ENCODE assay signal across 18 cellular contexts in genomic region chr1:50846224-50846839, GRCh38.
"Had no signal": no experiment of that assay in that cellular context is flagged by ENCODE, and none has a peak within 500 bp of the region (broad histone marks: within the 10 kb centered on the region; RNA-seq: fewer than 3 reads in every experiment).

No MANE protein-coding gene starts in this region.

- H3K4me3 ChIP-seq: body of pancreas, dorsolateral prefrontal cortex, hepatocyte, psoas muscle, tibial nerve, vagina had no signal

- H3K36me3 ChIP-seq: tibial nerve, vagina had no signal

- H3K27ac ChIP-seq: body of pancreas, dorsolateral prefrontal cortex, foreskin keratinocyte, hepatocyte, psoas muscle, tibial nerve, vagina had no signal

- H3K9me3 ChIP-seq: body of pancreas, vagina had no signal

- H3K27me3 ChIP-seq: body of pancreas, dorsolateral prefrontal cortex, foreskin keratinocyte, hepatocyte, tibial nerve, vagina had no signal

- H3K4me1 ChIP-seq: psoas muscle, tibial nerve, vagina had no signal

- DNase-seq: activated CD4-positive, alpha-beta T cell treated with anti-CD3 and anti-CD28 coated beads, Interleukin-2, amount 50 U/mL, for 1 hour; activated CD4-positive, CD25-positive, alpha-beta regulatory T cell treated with anti-CD3 and anti-CD28 coated beads, Interleukin-2, amount 50 U/mL, for 72 hours; activated CD8-positive, alpha-beta memory T cell treated with anti-CD3 and anti-CD28 coated beads, Interleukin-2, amount 50 U/mL, for 4 hours; activated naive CD4-positive, alpha-beta T cell treated with anti-CD3 and anti-CD28 coated beads for 36 hours; activated T-cell treated with anti-CD3 and anti-CD28 coated beads, Interleukin-2, amount 50 U/mL, for 4 hours; body of pancreas; dorsolateral prefrontal cortex; endodermal cell; foreskin keratinocyte; mammary epithelial cell; midbrain; psoas muscle; stimulated activated CD4-positive, alpha-beta T cell treated with anti-CD3 and anti-CD28 coated beads, Interleukin-2, amount 100 ng/mL, for 24 hours; T-helper 9 cell had no signal

- ATAC-seq: activated T-cell treated with anti-CD3 and anti-CD28 coated beads, Interleukin-2, amount 50 U/mL, for 4 hours; body of pancreas; foreskin keratinocyte; psoas muscle; right cardiac atrium had no signal
